9 cellular contexts compared by ENCODE assay signal in genomic region chr10:96470108-96470743, GRCh38. TPM values are rescaled to one million over a fixed set of nuclear protein-coding genes. Genes with fewer than 3 reads are reported as not detected.
DNase-seq lines count a peak whose midpoint lies in the region; ATAC-seq, FAIRE-seq and TF ChIP-seq lines count a peak whose summit lies in the region.
"Had no signal": no experiment of that assay in that cellular context is flagged by ENCODE, and none has a peak within 500 bp of the region (broad histone marks: within the 10 kb centered on the region; RNA-seq: fewer than 3 reads in every experiment).

No MANE protein-coding gene starts in this region.

- peaks cover 21% of the 10 kb centered on the region for H3K27me3 ChIP-seq in lower lobe of right lung (ENCODE audit: low read depth)

- no peak overlapping the region for H3K4me3 Mint-ChIP-seq in HFFc6
- H3K4me3 Mint-ChIP-seq: T-helper 1 cell treated with Interleukin-12 subunit alpha and Interleukin-12 subunit beta and Interleukin-4 antibody, amounts not matched to agents 30 μg/mL and 1 μg/mL, for 36 hours had no signal

- H3K36me3 ChIP-seq in lower lobe of right lung = no peaks in the 10 kb centered on the region

- DNase-seq in Daoy (ENCODE audit: low read depth) = peak; percentile 35
- peak; percentile 6 for DNase-seq in HFFc6
- peak; percentile 73 for DNase-seq in SK-N-DZ (ENCODE audit: low spot score)
- DNase-seq in dermis microvascular lymphatic vessel endothelial cell (ENCODE audit: low read depth in 2 of 2) = peak; percentile 7 to 43
- DNase-seq in lower lobe of right lung = no peak
- peak; percentile 21 for DNase-seq in urothelium cell line (ENCODE audit: low spot score)

- H3K4me1 Mint-ChIP-seq in HFFc6 (ENCODE audit: low read depth) = no peaks in the 10 kb centered on the region

- H3K4me3 ChIP-seq in lower lobe of right lung = no peak overlapping the region

- intact Hi-C loops in lower lobe of right lung (cut with DNase I) = no loop called here

- H3K27ac ChIP-seq in lower lobe of right lung = no peak overlapping the region

- no peak for FAIRE-seq in urothelium cell line (lab: Jason Lieb, UNC)

- H3K27me3 Mint-ChIP-seq in HFFc6 (ENCODE audit: insufficient read depth) = peaks cover 15% of the 10 kb centered on the region

- H3K4me1 ChIP-seq in lower lobe of right lung = no peaks in the 10 kb centered on the region

- H3K9me3 Mint-ChIP-seq in HFFc6 = no peaks in the 10 kb centered on the region
- H3K9me3 Mint-ChIP-seq: T-helper 1 cell treated with Interleukin-12 subunit alpha and Interleukin-12 subunit beta and Interleukin-4 antibody, amounts not matched to agents 30 μg/mL and 1 μg/mL, for 36 hours had no signal

- TF ChIP-seq CTCF in HFFc6 (IDR thresholded peaks at IDR 0.05) = peak; percentile 68
- peak; percentile 34 for TF ChIP-seq CTCF in lower lobe of right lung (IDR thresholded peaks at IDR 0.05)

- H3K9me3 ChIP-seq in lower lobe of right lung = no peaks in the 10 kb centered on the region

- H3K27ac Mint-ChIP-seq in HFFc6 = no peak overlapping the region
- H3K27ac Mint-ChIP-seq: T-helper 1 cell treated with Interleukin-12 subunit alpha and Interleukin-12 subunit beta and Interleukin-4 antibody, amounts not matched to agents 30 μg/mL and 1 μg/mL, for 36 hours had no signal

- ATAC-seq in lower lobe of right lung (peak in 1 of 2 donors; percentile 44), HG02885 (IDR thresholded peaks at IDR 0.05; ENCODE audit: poor library complexity, unreplicated experiment) (no peak), GM19328 (IDR thresholded peaks at IDR 0.05; ENCODE audit: unreplicated experiment) (no peak)

- no peaks in the 10 kb centered on the region for H3K36me3 Mint-ChIP-seq in HFFc6 (ENCODE audit: low read depth)

RNA-seq across cellular contexts. Expression of gene TLL2, which starts 43.5 kb away (rescaled TPM):
- 0.15 and 0.29 TPM in 2 replicates for total RNA-seq in Daoy (2014; rRNA removed; shearing (Covaris generic))
- total RNA-seq in HFFc6 (2021; fragmentation: NEBNext Ultra II Directional; extraction: Animal tissue kit (Norgen Biotek cat#: 25700)) = under 1 TPM; 0.08 to 0.45 (median 0.24) TPM
- polyA plus RNA-seq in SK-N-DZ (2014; cell fraction: cytosol; rRNA removed) = 0.51 TPM in 1 of 2 replicates, not detected in the other
- 0.01 TPM in 1 of 2 replicates, not detected in the other for polyA plus RNA-seq in SK-N-DZ (2014; cell fraction: nucleus; rRNA removed)
- total RNA-seq in dermis microvascular lymphatic vessel endothelial cell (under 0.01 and 0.13 TPM in 2 replicates), lower lobe of right lung (not detected)
